13 cellular contexts compared by ENCODE assay signal in genomic region chr10:96244354-96244753, GRCh38. TPM values are rescaled to one million over a fixed set of nuclear protein-coding genes. Genes with fewer than 3 reads are reported as not detected.
DNase-seq lines count a peak whose midpoint lies in the region; ATAC-seq lines count a peak whose summit lies in the region.
"Had no signal": no experiment of that assay in that cellular context is flagged by ENCODE, and none has a peak within 500 bp of the region (broad histone marks: within the 10 kb centered on the region; RNA-seq: fewer than 3 reads in every experiment).

No MANE protein-coding gene starts in this region.

- DNase-seq in left lobe of liver (ENCODE audit: low spot score) (peak; percentile 40), Ammon's horn (ENCODE audit: low spot score) (no peak)
- no peak for DNase-seq in activated naive CD4-positive, alpha-beta T cell treated with anti-CD3 and anti-CD28 coated beads for 36 hours
- DNase-seq in activated CD4-positive, alpha-beta memory T cell treated with anti-CD3 and anti-CD28 coated beads, Interleukin-2, amount 10 ng/mL, durations not matched to agents 7 days and 5 days, result no peak
- DNase-seq in activated CD4-positive, alpha-beta T cell treated with anti-CD3 and anti-CD28 coated beads, Interleukin-2, amount 10 ng/mL, durations not matched to agents 24 days and 14 days, result no peak
- DNase-seq: DMS153, NCI-H82 had no signal

- peak; percentile 84 for ATAC-seq in GM18508 (IDR thresholded peaks at IDR 0.05; ENCODE audit: insufficient read depth, unreplicated experiment)
- ATAC-seq in GM21515 (IDR thresholded peaks at IDR 0.05; ENCODE audit: unreplicated experiment), result peak; percentile 94
- ATAC-seq in HG03175 (IDR thresholded peaks at IDR 0.05; ENCODE audit: unreplicated experiment), result peak; percentile 100
- ATAC-seq in left lobe of liver, result peak; percentile 83

- no peaks in the 10 kb centered on the region for H3K9me3 Mint-ChIP-seq in activated naive CD4-positive, alpha-beta T cell treated with anti-CD3 and anti-CD28 coated beads for 36 hours
- no peaks in the 10 kb centered on the region for H3K9me3 Mint-ChIP-seq in activated CD4-positive, alpha-beta memory T cell treated with anti-CD3 and anti-CD28 coated beads, Interleukin-2, amount 10 ng/mL, durations not matched to agents 7 days and 5 days
- no peaks in the 10 kb centered on the region for H3K9me3 Mint-ChIP-seq in activated CD4-positive, alpha-beta T cell treated with anti-CD3 and anti-CD28 coated beads, Interleukin-2, amount 10 ng/mL, durations not matched to agents 24 days and 14 days
- H3K9me3 Mint-ChIP-seq: naive thymus-derived CD8-positive, alpha-beta T cell had no signal

- H3K27me3 Mint-ChIP-seq in activated naive CD4-positive, alpha-beta T cell treated with anti-CD3 and anti-CD28 coated beads for 36 hours (ENCODE audit: low read depth), result peaks cover 3% of the 10 kb centered on the region
- H3K27me3 Mint-ChIP-seq in activated CD4-positive, alpha-beta memory T cell treated with anti-CD3 and anti-CD28 coated beads, Interleukin-2, amount 10 ng/mL, durations not matched to agents 7 days and 5 days, result peaks cover 30% of the 10 kb centered on the region
- H3K27me3 Mint-ChIP-seq in activated CD4-positive, alpha-beta T cell treated with anti-CD3 and anti-CD28 coated beads, Interleukin-2, amount 10 ng/mL, durations not matched to agents 24 days and 14 days, result peaks cover 15% of the 10 kb centered on the region

- no peaks in the 10 kb centered on the region for H3K36me3 Mint-ChIP-seq in activated naive CD4-positive, alpha-beta T cell treated with anti-CD3 and anti-CD28 coated beads for 36 hours (ENCODE audit: low read depth)
- no peaks in the 10 kb centered on the region for H3K36me3 Mint-ChIP-seq in activated CD4-positive, alpha-beta memory T cell treated with anti-CD3 and anti-CD28 coated beads, Interleukin-2, amount 10 ng/mL, durations not matched to agents 7 days and 5 days (ENCODE audit: low read depth)
- no peaks in the 10 kb centered on the region for H3K36me3 Mint-ChIP-seq in activated CD4-positive, alpha-beta T cell treated with anti-CD3 and anti-CD28 coated beads, Interleukin-2, amount 10 ng/mL, durations not matched to agents 24 days and 14 days (ENCODE audit: low read depth)
- H3K36me3 Mint-ChIP-seq: naive thymus-derived CD8-positive, alpha-beta T cell had no signal

- H3K27ac Mint-ChIP-seq in activated naive CD4-positive, alpha-beta T cell treated with anti-CD3 and anti-CD28 coated beads for 36 hours, result no peak overlapping the region
- no peak overlapping the region for H3K27ac Mint-ChIP-seq in activated CD4-positive, alpha-beta memory T cell treated with anti-CD3 and anti-CD28 coated beads, Interleukin-2, amount 10 ng/mL, durations not matched to agents 7 days and 5 days
- no peak overlapping the region for H3K27ac Mint-ChIP-seq in activated CD4-positive, alpha-beta T cell treated with anti-CD3 and anti-CD28 coated beads, Interleukin-2, amount 10 ng/mL, durations not matched to agents 24 days and 14 days

- CTCF ChIA-PET in activated naive CD4-positive, alpha-beta T cell treated with anti-CD3 and anti-CD28 coated beads for 36 hours (lab: Charles Lee), result interaction anchor here (1.0 to 2.1 kb wide), 2 partner anchors 15 to 76 kb away, joined by 3 to 12 read pairs; no protein-coding TSS in a partner anchor
- CTCF ChIA-PET in activated CD4-positive, alpha-beta memory T cell treated with anti-CD3 and anti-CD28 coated beads, Interleukin-2, amount 10 ng/mL, durations not matched to agents 7 days and 5 days (lab: Charles Lee), result no interaction called here

- H3K4me3 Mint-ChIP-seq in activated naive CD4-positive, alpha-beta T cell treated with anti-CD3 and anti-CD28 coated beads for 36 hours, result no peak overlapping the region
- H3K4me3 Mint-ChIP-seq in activated CD4-positive, alpha-beta memory T cell treated with anti-CD3 and anti-CD28 coated beads, Interleukin-2, amount 10 ng/mL, durations not matched to agents 7 days and 5 days, result no peak overlapping the region
- no peak overlapping the region for H3K4me3 Mint-ChIP-seq in activated CD4-positive, alpha-beta T cell treated with anti-CD3 and anti-CD28 coated beads, Interleukin-2, amount 10 ng/mL, durations not matched to agents 24 days and 14 days

- POLR2A ChIA-PET in activated CD4-positive, alpha-beta memory T cell treated with anti-CD3 and anti-CD28 coated beads, Interleukin-2, amount 10 ng/mL, durations not matched to agents 7 days and 5 days (lab: Charles Lee), result no interaction called here

- H3K4me1 Mint-ChIP-seq in activated naive CD4-positive, alpha-beta T cell treated with anti-CD3 and anti-CD28 coated beads for 36 hours (ENCODE audit: low read depth), result no peaks in the 10 kb centered on the region
- H3K4me1 Mint-ChIP-seq in activated CD4-positive, alpha-beta memory T cell treated with anti-CD3 and anti-CD28 coated beads, Interleukin-2, amount 10 ng/mL, durations not matched to agents 7 days and 5 days, result no peaks in the 10 kb centered on the region
- no peaks in the 10 kb centered on the region for H3K4me1 Mint-ChIP-seq in activated CD4-positive, alpha-beta T cell treated with anti-CD3 and anti-CD28 coated beads, Interleukin-2, amount 10 ng/mL, durations not matched to agents 24 days and 14 days

- intact Hi-C loops in activated naive CD4-positive, alpha-beta T cell treated with anti-CD3 and anti-CD28 coated beads for 36 hours (cut with micrococcal nuclease), result no loop called here
- intact Hi-C loops in activated CD4-positive, alpha-beta T cell treated with anti-CD3 and anti-CD28 coated beads, Interleukin-2, amount 10 ng/mL, durations not matched to agents 24 days and 14 days (cut with micrococcal nuclease), result no loop called here

RNA-seq across cellular contexts. Expression of gene BLNK, which starts 27.0 kb away (rescaled TPM):
- total RNA-seq in left lobe of liver, result 9.3 TPM
- not detected for total RNA-seq in activated naive CD4-positive, alpha-beta T cell treated with anti-CD3 and anti-CD28 coated beads for 36 hours
- total RNA-seq in activated CD4-positive, alpha-beta memory T cell treated with anti-CD3 and anti-CD28 coated beads, Interleukin-2, amount 10 ng/mL, durations not matched to agents 7 days and 5 days, result not detected
- total RNA-seq in activated CD4-positive, alpha-beta T cell treated with anti-CD3 and anti-CD28 coated beads, Interleukin-2, amount 10 ng/mL, durations not matched to agents 24 days and 14 days, result not detected in 2 replicates
- total RNA-seq: astrocyte, fibroblast of villous mesenchyme had no signal

RNA-seq across cellular contexts. Expression of gene DNTT, which starts 59.9 kb away (rescaled TPM):
- not detected for total RNA-seq in left lobe of liver
- under 1 TPM in 1 of 2 experiments, not detected in 1; 0.10 TPM for total RNA-seq in activated naive CD4-positive, alpha-beta T cell treated with anti-CD3 and anti-CD28 coated beads for 36 hours
- not detected for total RNA-seq in activated CD4-positive, alpha-beta memory T cell treated with anti-CD3 and anti-CD28 coated beads, Interleukin-2, amount 10 ng/mL, durations not matched to agents 7 days and 5 days
- total RNA-seq in activated CD4-positive, alpha-beta T cell treated with anti-CD3 and anti-CD28 coated beads, Interleukin-2, amount 10 ng/mL, durations not matched to agents 24 days and 14 days, result not detected in 2 replicates
- total RNA-seq: astrocyte; fibroblast of villous mesenchyme; naive thymus-derived CD8-positive, alpha-beta T cell had no signal
